ENCODE assay signal across 11 cellular contexts in the genomic region with DNA sequence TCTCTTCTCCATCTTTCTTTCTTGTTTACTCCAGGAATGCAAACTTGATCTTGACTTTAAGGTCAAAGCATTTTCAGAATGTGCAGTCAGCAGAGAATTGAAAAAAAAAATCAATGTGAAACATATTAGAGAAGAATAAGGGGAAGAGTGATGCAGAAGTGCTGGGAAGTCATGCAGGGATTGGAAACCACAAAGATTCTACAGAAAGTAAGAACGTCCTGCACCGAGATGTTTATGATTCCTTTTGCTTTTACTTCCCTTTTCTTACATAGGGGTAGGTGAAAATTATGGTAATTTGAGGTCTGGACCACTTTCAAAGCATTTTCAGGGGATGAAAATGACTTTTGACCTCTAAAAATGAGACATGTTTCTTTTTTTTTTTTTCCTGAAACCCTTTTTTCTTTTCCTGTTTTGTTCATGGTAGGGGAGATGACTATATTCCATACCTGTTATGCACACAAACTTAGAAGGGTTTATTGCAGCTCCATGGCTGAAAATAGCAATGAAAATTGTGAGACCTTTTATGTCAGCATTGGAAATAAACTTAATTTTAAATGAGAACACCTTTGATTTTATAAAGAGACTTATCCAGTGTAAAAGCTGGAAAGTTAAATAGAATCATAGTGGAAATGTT.
DNase-seq lines count a peak whose midpoint lies in the region; ATAC-seq, FAIRE-seq and TF ChIP-seq lines count a peak whose summit lies in the region.
"Had no signal": no experiment of that assay in that cellular context is flagged by ENCODE, and none has a peak within 500 bp of the region (broad histone marks: within the 10 kb centered on the region; RNA-seq: fewer than 3 reads in every experiment).

No MANE protein-coding gene starts in this region.

- no peak for TF ChIP-seq CTCF in AG10803 (conservative IDR thresholded peaks at IDR 0.05; ENCODE audit: low read length)
- no peak for TF ChIP-seq CTCF in GM12878 (IDR thresholded peaks at IDR 0.05 in 2 of 3, conservative IDR thresholded peaks at IDR 0.05 in 1 of 3; ENCODE audit: control insufficient read depth in 2 of 3, extremely low read depth in 1 of 3, insufficient read depth in 1 of 3, low read depth in 3 of 3, low read length in 3 of 3)
- no peak for TF ChIP-seq CTCF in nephron progenitor cell (IDR thresholded peaks at IDR 0.05)

- H3K27me3 Mint-ChIP-seq in nephron progenitor cell (ENCODE audit: low read depth, poor library complexity) = no peaks in the 10 kb centered on the region

- H3K9me3 Mint-ChIP-seq in nephron progenitor cell = peaks cover 10% of the 10 kb centered on the region

- no peak for TF ChIP-seq EP300 in GM12878 (IDR thresholded peaks at IDR 0.05; ENCODE audit: borderline replicate concordance in 1 of 2, control insufficient read depth in 1 of 2, low read depth in 2 of 2, low read length in 2 of 2)

- in situ Hi-C loops in GM12878 (cut with MboI) = no loop called here

- H3K4me1 Mint-ChIP-seq in nephron progenitor cell = peaks cover 56% of the 10 kb centered on the region

- ATAC-seq in GM19395 (IDR thresholded peaks at IDR 0.05; ENCODE audit: unreplicated experiment) = peak; percentile 92
- ATAC-seq in HG03354 (IDR thresholded peaks at IDR 0.05; ENCODE audit: poor library complexity, severe bottlenecking, unreplicated experiment) = peak; percentile 63
- ATAC-seq in GM12878 = 0 out of 3 replicates have a peak, but pooled peaks have one; percentile 33
- no peak for ATAC-seq in left cardiac atrium
- ATAC-seq: activated CD4-positive, CD25-positive, alpha-beta regulatory T cell treated with anti-CD3 and anti-CD28 coated beads, Interleukin-2, amount 50 U/mL, for 24 hours had no signal

- H3K27ac Mint-ChIP-seq in nephron progenitor cell = no peak overlapping the region

- POLR2A ChIA-PET in GM12878 (lab: Charles Lee) = no interaction called here

- no peak overlapping the region for H3K27ac ChIP-seq in GM12878 (ENCODE audit: control insufficient read depth, insufficient read depth)
- H3K27ac ChIP-seq: C4-2B had no signal

- WGBS in GM12878 (ENCODE audit: insufficient coverage, insufficient replicate concordance, low lambda C conversion rate, missing lambda C conversion rate) = 0% methylated on average over 2 of the region's 2 CpGs

- SMC1A ChIA-PET in GM12878 (lab: Charles Lee; ENCODE audit: uncharacterized antibody, unreplicated experiment) = interaction anchor here (0.5 to 1.5 kb wide), 2 partner anchors 18 to 509 kb away, joined by 3 to 4 read pairs; no protein-coding TSS in a partner anchor

- no peak for TF ChIP-seq RAD21 in GM12878 (IDR thresholded peaks at IDR 0.05; ENCODE audit: insufficient read depth, low read depth, low read length)

- no peak overlapping the region for H3K9ac ChIP-seq in GM12878 (ENCODE audit: control insufficient read depth, insufficient read depth, low read length)

- DNase-seq in AG10803 (ENCODE audit: low read depth) (peak; percentile 86), GM12878 (ENCODE audit: low read depth, low spot score) (peak; percentile 4), head of caudate nucleus (no peak), left cardiac atrium (no peak), nephron progenitor cell (no peak)
- no peak for DNase-seq in activated CD4-positive, alpha-beta T cell treated with anti-CD3 and anti-CD28 coated beads, Interleukin-2, amount 50 U/mL, for 1 hour
- DNase-seq: GOT3 had no signal

- CTCF ChIA-PET in GM12878 (lab: Yijun Ruan, JAX) = interaction anchor here (1.5 kb wide), 1 partner anchor 12 kb away, joined by 4 read pairs; no protein-coding TSS in a partner anchor

- no peaks in the 10 kb centered on the region for H3K36me3 ChIP-seq in GM12878 (ENCODE audit: control insufficient read depth in 2 of 2, insufficient read depth in 2 of 2, low read length in 1 of 2)

- no peaks in the 10 kb centered on the region for H4K20me1 ChIP-seq in GM12878 (ENCODE audit: control insufficient read depth, insufficient read depth)

- no peak overlapping the region for H3K4me3 Mint-ChIP-seq in nephron progenitor cell

- no TSS peak for BruUV-seq in GM12878 (replicated peaks; lab: Mats Ljungman, UMichigan)

- TF ChIP-seq POLR2A in GM12878 (IDR thresholded peaks at IDR 0.05; ENCODE audit: low read depth, low read length) = no peak

- RAD21 ChIA-PET in GM12878 (lab: Charles Lee; ENCODE audit: unreplicated experiment) = no interaction called here

- H3K4me3 ChIP-seq in AG10803 (ENCODE audit: low read length) = no peak overlapping the region
- H3K4me3 ChIP-seq in GM12878 = no peak overlapping the region

- intact Hi-C loops in GM12878 (cut with micrococcal nuclease; ENCODE audit: unreplicated experiment) = no loop called here
- intact Hi-C loops in head of caudate nucleus (cut with DNase I) = no loop called here
- intact Hi-C loops in left cardiac atrium (cut with DNase I) = no loop called here

- H3K27me3 ChIP-seq in GM12878 (replicated peaks in 1 of 2; ENCODE audit: control insufficient read depth in 2 of 2, insufficient read depth in 2 of 2, low read length in 1 of 2) = no peaks in the 10 kb centered on the region

- 0 out of 2 replicates have a peak overlapping the region, but pooled peaks have one; percentile 44 for H3K4me2 ChIP-seq in GM12878 (ENCODE audit: control insufficient read depth, insufficient read depth)

- no peaks in the 10 kb centered on the region for H3K79me2 ChIP-seq in GM12878 (ENCODE audit: control insufficient read depth, insufficient read depth, low read length)

- H3K36me3 Mint-ChIP-seq in nephron progenitor cell (ENCODE audit: low read depth) = peaks cover 4% of the 10 kb centered on the region

- H3K4me1 ChIP-seq in GM12878 (ENCODE audit: control insufficient read depth, insufficient read depth, low read length) = peaks cover 6% of the 10 kb centered on the region

- FAIRE-seq in GM12878 (lab: Jason Lieb, UNC) = peak; percentile 54

- H3K9me3 ChIP-seq in GM12878 (replicated peaks; ENCODE audit: control insufficient read depth, insufficient read depth, low read length) = no peaks in the 10 kb centered on the region

- H2AFZ ChIP-seq in GM12878 (ENCODE audit: control insufficient read depth, low read depth, low read length) = no peak overlapping the region

TF ChIP-seq in GM12878, 131 proteins besides CTCF, POLR2A, EP300 and RAD21:
- peak; percentile 71 for TF ChIP-seq RUNX3 (IDR thresholded peaks at IDR 0.05; ENCODE audit: low read length)
- TF ChIP-seq NFIC (IDR thresholded peaks at IDR 0.05; ENCODE audit: low read depth, low read length) = peak; percentile 17; the same call in 1 of the 2 replicates
- TF ChIP-seq ZNF207 (IDR thresholded peaks at IDR 0.05; ENCODE audit: borderline replicate concordance) = no peak

Comparison
In these comparisons a context has a peak if more than half of its experiments do, and no peak if none do; other contexts are left out.
1. DNase-seq: peak in AG10803 (single experiment) and GM12878 (single experiment); none in head of caudate nucleus (0 of 42), left cardiac atrium (single experiment), activated CD4-positive, alpha-beta T cell treated with anti-CD3 and anti-CD28 coated beads, Interleukin-2, amount 50 U/mL, for 1 hour (single experiment) and nephron progenitor cell (single experiment).
2. ATAC-seq: peak in GM19395 (single experiment), HG03354 (single experiment) and GM12878 (single experiment); none in left cardiac atrium (0 of 2).